In genomic region chr20:48769111-48769879, GRCh38 we compare ENCODE assay signal across 1 cellular context.
TF ChIP-seq lines count a peak whose summit lies in the region.

No MANE protein-coding gene starts in this region.

TF ChIP-seq in K562, 482 proteins besides CTCF, POLR2A, EP300 and RAD21 (continued from another document):
- TF ChIP-seq POLR2AphosphoS5 (IDR thresholded peaks at IDR 0.05; ENCODE audit: control insufficient read depth, insufficient read depth, low read depth, low read length) (no peak), KDM2B (CRISPR knock-in tag; IDR thresholded peaks at IDR 0.05) (no peak), BRD9 (IDR thresholded peaks at IDR 0.05; ENCODE audit: low read depth, partially characterized antibody) (no peak), ZBTB1 (CRISPR knock-in tag; IDR thresholded peaks at IDR 0.05; ENCODE audit: borderline replicate concordance, low read depth) (no peak), FOXK2 (conservative IDR thresholded peaks at IDR 0.05 in 1 of 2, IDR thresholded peaks at IDR 0.05 in 1 of 2; ENCODE audit: low read depth in 2 of 2) (no peak), ZBTB17 (CRISPR knock-in tag; IDR thresholded peaks at IDR 0.05) (no peak), FOS (IDR thresholded peaks at IDR 0.05; ENCODE audit: extremely low read depth, insufficient read length) (no peak), ZNF217 (CRISPR knock-in tag; IDR thresholded peaks at IDR 0.05) (no peak), SREBF1 (IDR thresholded peaks at IDR 0.05; ENCODE audit: borderline replicate concordance, low read depth, low read length) (no peak), SMARCA5 (IDR thresholded peaks at IDR 0.05) (peak; percentile 99), KLF1 (tag; IDR thresholded peaks at IDR 0.05) (no peak), ZKSCAN3 (CRISPR knock-in tag; IDR thresholded peaks at IDR 0.05) (no peak), ZNF778 (CRISPR knock-in tag; IDR thresholded peaks at IDR 0.05) (no peak), CREB5 (CRISPR knock-in tag; IDR thresholded peaks at IDR 0.05) (no peak), ZNF124 (CRISPR knock-in tag; IDR thresholded peaks at IDR 0.05) (no peak), HNRNPK (IDR thresholded peaks at IDR 0.05; ENCODE audit: low read depth, low read length, poor library complexity, severe bottlenecking) (no peak), KDM5B (IDR thresholded peaks at IDR 0.05; ENCODE audit: insufficient replicate concordance, low read depth, low read length) (no peak), ZNF589 (CRISPR knock-in tag; IDR thresholded peaks at IDR 0.05; ENCODE audit: low read depth) (no peak), SIX5 (IDR thresholded peaks at IDR 0.05; ENCODE audit: borderline replicate concordance in 1 of 2, insufficient read depth in 1 of 2, low read depth in 1 of 2, low read length in 2 of 2) (no peak), ZNF232 (CRISPR knock-in tag; IDR thresholded peaks at IDR 0.05) (no peak), CREB3 (tag; conservative IDR thresholded peaks at IDR 0.05; ENCODE audit: low read depth) (no peak), HNRNPLL (IDR thresholded peaks at IDR 0.05; ENCODE audit: low read depth, low read length, poor library complexity, severe bottlenecking) (no peak), CREB1 (IDR thresholded peaks at IDR 0.05) (no peak), CREB1 (CRISPR knock-in tag; IDR thresholded peaks at IDR 0.05) (no peak), ATF4 (CRISPR knock-in tag; IDR thresholded peaks at IDR 0.05) (no peak), CCAR2 (IDR thresholded peaks at IDR 0.05; ENCODE audit: low read depth, low read length) (no peak), JUN (IDR thresholded peaks at IDR 0.05; ENCODE audit: borderline replicate concordance, low read depth, low read length) (peak; percentile 69; the same call in 1 of the 2 replicates), JUN (CRISPR knock-in tag; IDR thresholded peaks at IDR 0.05; ENCODE audit: borderline replicate concordance) (0 out of 2 replicates have a peak, but pooled peaks have one; percentile 69), HNRNPL (IDR thresholded peaks at IDR 0.05; ENCODE audit: low read depth, low read length) (no peak), LARP7 (IDR thresholded peaks at IDR 0.05) (no peak), SMAD2 (IDR thresholded peaks at IDR 0.05; ENCODE audit: low read depth, low read length) (no peak)
- TF ChIP-seq, protein P1, sequence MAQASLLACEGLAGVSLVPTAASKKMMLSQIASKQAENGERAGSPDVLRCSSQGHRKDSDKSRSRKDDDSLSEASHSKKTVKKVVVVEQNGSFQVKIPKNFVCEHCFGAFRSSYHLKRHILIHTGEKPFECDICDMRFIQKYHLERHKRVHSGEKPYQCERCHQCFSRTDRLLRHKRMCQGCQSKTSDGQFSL (CRISPR knock-in tag; IDR thresholded peaks at IDR 0.05) = no peak
- TF ChIP-seq, protein P1 (tag; IDR thresholded peaks at IDR 0.05) = no peak
- TF ChIP-seq, protein P2, sequence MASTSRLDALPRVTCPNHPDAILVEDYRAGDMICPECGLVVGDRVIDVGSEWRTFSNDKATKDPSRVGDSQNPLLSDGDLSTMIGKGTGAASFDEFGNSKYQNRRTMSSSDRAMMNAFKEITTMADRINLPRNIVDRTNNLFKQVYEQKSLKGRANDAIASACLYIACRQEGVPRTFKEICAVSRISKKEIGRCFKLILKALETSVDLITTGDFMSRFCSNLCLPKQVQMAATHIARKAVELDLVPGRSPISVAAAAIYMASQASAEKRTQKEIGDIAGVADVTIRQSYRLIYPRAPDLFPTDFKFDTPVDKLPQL (IDR thresholded peaks at IDR 0.05; ENCODE audit: extremely low read depth, insufficient read length) = no peak
- TF ChIP-seq, protein P3, sequence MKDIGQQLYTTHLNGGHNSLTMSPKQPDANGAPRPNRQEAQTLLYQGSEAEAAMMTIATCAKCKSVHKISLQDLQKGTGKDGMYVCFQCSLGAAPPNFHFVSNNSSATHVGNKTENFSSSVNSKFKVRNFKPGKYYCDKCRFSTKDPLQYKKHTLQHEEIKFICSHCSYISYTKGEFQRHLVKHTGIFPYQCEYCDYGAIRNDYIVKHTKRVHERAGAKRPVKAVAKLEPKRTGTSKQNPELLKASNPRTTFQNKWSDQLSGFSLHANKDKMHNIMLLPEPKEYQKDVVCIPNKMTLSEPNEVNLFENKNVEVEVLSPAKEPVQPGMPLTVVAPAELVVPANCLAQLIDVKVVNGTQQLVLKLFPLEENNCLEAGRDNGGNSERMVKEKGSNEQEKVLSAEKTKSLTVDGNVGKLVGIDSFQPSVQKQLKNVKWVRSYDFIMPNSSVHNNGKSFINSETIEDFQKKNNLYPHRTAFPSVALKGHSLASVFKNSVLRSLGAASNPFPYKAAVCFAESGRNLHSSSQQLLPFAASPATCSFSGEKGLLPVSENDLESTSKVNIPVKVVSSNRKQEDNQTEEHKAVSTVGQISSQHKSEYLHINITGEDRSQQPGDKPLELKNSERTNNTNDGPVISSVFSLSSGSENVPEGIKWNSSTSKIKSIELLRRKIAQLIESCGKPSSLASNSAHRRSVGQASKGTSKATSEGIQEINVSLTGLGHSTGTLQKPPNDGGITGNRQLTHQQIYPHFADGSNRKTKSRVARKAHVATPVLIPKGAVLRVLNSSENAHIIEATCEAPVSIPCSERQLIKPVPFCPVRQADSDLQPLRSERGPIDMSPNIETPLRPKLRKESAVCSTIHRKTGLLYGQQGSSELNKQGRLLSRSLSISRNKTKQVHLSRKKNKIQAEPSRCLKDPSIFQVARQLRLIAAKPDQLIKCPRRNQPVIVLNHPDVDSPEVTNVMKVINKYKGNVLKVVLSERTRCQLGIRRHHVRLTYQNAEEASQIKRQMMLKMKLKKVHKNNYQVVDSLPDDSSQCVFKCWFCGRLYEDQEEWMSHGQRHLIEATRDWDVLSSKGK (CRISPR knock-in tag; IDR thresholded peaks at IDR 0.05) = no peak
- TF ChIP-seq, protein P4, sequence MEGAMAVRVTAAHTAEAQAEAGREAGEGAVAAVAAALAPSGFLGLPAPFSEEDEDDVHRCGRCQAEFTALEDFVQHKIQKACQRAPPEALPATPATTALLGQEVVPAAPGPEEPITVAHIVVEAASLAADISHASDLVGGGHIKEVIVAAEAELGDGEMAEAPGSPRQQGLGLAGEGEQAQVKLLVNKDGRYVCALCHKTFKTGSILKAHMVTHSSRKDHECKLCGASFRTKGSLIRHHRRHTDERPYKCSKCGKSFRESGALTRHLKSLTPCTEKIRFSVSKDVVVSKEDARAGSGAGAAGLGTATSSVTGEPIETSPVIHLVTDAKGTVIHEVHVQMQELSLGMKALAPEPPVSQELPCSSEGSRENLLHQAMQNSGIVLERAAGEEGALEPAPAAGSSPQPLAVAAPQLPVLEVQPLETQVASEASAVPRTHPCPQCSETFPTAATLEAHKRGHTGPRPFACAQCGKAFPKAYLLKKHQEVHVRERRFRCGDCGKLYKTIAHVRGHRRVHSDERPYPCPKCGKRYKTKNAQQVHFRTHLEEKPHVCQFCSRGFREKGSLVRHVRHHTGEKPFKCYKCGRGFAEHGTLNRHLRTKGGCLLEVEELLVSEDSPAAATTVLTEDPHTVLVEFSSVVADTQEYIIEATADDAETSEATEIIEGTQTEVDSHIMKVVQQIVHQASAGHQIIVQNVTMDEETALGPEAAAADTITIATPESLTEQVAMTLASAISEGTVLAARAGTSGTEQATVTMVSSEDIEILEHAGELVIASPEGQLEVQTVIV (CRISPR knock-in tag; IDR thresholded peaks at IDR 0.05; ENCODE audit: borderline replicate concordance) = no peak
- TF ChIP-seq, protein P5, sequence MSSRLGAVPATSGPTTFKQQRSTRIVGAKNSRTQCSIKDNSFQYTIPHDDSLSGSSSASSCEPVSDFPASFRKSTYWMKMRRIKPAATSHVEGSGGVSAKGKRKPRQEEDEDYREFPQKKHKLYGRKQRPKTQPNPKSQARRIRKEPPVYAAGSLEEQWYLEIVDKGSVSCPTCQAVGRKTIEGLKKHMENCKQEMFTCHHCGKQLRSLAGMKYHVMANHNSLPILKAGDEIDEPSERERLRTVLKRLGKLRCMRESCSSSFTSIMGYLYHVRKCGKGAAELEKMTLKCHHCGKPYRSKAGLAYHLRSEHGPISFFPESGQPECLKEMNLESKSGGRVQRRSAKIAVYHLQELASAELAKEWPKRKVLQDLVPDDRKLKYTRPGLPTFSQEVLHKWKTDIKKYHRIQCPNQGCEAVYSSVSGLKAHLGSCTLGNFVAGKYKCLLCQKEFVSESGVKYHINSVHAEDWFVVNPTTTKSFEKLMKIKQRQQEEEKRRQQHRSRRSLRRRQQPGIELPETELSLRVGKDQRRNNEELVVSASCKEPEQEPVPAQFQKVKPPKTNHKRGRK (tag; IDR thresholded peaks at IDR 0.05) = no peak
- TF ChIP-seq, protein P6, sequence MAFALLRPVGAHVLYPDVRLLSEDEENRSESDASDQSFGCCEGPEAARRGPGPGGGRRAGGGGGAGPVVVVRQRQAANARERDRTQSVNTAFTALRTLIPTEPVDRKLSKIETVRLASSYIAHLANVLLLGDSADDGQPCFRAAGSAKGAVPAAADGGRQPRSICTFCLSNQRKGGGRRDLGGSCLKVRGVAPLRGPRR (CRISPR knock-in tag; IDR thresholded peaks at IDR 0.05) = no peak
- TF ChIP-seq, protein P7, sequence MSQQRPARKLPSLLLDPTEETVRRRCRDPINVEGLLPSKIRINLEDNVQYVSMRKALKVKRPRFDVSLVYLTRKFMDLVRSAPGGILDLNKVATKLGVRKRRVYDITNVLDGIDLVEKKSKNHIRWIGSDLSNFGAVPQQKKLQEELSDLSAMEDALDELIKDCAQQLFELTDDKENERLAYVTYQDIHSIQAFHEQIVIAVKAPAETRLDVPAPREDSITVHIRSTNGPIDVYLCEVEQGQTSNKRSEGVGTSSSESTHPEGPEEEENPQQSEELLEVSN (IDR thresholded peaks at IDR 0.05; ENCODE audit: borderline replicate concordance in 1 of 2, extremely low read depth in 1 of 2, insufficient read depth in 1 of 2, insufficient read length in 1 of 2, low read depth in 1 of 2, low read length in 1 of 2, poor library complexity in 1 of 2, severe bottlenecking in 1 of 2) = no peak
TF ChIP-seq in K562: peak in this region for 45.
